Comparison of ENCODE assay signal across 1 cellular context in genomic region chr5:118791986-118792734, GRCh38.
TF ChIP-seq lines count a peak whose summit lies in the region.

No MANE protein-coding gene starts in this region.

TF ChIP-seq in SK-N-SH treated with all-trans-retinoic acid at 6 μM for 48 hours, 23 proteins besides CTCF, POLR2A, EP300 and RAD21 (continued from another document):
- TF ChIP-seq PPARA (CRISPR knock-in tag; IDR thresholded peaks at IDR 0.05; ENCODE audit: borderline replicate concordance) (no peak), SNAI2 (CRISPR knock-in tag; IDR thresholded peaks at IDR 0.05) (no peak), ZNF8 (CRISPR knock-in tag; IDR thresholded peaks at IDR 0.05) (no peak), TOX (CRISPR knock-in tag; IDR thresholded peaks at IDR 0.05; ENCODE audit: borderline replicate concordance) (no peak), PATZ1 (CRISPR knock-in tag; IDR thresholded peaks at IDR 0.05; ENCODE audit: borderline replicate concordance) (no peak), ZFP30 (CRISPR knock-in tag; IDR thresholded peaks at IDR 0.05) (no peak), ZC3H10 (CRISPR knock-in tag; IDR thresholded peaks at IDR 0.05) (no peak), CSDC2 (CRISPR knock-in tag; IDR thresholded peaks at IDR 0.05) (no peak), ESRRG (CRISPR knock-in tag; IDR thresholded peaks at IDR 0.05) (no peak), ISL1 (CRISPR knock-in tag; IDR thresholded peaks at IDR 0.05) (no peak)
